In the genomic region with DNA sequence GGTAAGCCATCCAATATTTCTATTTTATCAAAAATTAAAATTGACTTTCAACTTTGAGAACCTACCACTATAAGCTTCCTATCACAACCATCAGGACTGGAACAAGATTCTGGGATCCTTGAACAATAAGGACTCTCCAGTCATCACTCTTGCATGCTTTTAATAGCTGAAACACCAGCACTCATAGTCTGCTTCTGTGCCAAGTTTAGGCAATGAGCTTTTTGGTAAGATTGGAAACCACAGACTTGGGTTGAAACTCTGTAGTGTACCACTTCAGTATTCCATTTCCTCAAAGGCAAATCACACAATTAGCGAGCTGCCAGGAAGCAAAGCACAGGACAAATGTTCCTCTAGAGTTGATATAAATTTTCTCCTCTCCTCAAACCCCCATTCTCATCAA, we compare ENCODE assay signal across 1 cellular context.
TF ChIP-seq lines count a peak whose summit lies in the region.

No MANE protein-coding gene starts in this region.

TF ChIP-seq in GM23338, 12 proteins besides CTCF, POLR2A, EP300 and RAD21 (continued from another document):
- TF ChIP-seq, protein P1, sequence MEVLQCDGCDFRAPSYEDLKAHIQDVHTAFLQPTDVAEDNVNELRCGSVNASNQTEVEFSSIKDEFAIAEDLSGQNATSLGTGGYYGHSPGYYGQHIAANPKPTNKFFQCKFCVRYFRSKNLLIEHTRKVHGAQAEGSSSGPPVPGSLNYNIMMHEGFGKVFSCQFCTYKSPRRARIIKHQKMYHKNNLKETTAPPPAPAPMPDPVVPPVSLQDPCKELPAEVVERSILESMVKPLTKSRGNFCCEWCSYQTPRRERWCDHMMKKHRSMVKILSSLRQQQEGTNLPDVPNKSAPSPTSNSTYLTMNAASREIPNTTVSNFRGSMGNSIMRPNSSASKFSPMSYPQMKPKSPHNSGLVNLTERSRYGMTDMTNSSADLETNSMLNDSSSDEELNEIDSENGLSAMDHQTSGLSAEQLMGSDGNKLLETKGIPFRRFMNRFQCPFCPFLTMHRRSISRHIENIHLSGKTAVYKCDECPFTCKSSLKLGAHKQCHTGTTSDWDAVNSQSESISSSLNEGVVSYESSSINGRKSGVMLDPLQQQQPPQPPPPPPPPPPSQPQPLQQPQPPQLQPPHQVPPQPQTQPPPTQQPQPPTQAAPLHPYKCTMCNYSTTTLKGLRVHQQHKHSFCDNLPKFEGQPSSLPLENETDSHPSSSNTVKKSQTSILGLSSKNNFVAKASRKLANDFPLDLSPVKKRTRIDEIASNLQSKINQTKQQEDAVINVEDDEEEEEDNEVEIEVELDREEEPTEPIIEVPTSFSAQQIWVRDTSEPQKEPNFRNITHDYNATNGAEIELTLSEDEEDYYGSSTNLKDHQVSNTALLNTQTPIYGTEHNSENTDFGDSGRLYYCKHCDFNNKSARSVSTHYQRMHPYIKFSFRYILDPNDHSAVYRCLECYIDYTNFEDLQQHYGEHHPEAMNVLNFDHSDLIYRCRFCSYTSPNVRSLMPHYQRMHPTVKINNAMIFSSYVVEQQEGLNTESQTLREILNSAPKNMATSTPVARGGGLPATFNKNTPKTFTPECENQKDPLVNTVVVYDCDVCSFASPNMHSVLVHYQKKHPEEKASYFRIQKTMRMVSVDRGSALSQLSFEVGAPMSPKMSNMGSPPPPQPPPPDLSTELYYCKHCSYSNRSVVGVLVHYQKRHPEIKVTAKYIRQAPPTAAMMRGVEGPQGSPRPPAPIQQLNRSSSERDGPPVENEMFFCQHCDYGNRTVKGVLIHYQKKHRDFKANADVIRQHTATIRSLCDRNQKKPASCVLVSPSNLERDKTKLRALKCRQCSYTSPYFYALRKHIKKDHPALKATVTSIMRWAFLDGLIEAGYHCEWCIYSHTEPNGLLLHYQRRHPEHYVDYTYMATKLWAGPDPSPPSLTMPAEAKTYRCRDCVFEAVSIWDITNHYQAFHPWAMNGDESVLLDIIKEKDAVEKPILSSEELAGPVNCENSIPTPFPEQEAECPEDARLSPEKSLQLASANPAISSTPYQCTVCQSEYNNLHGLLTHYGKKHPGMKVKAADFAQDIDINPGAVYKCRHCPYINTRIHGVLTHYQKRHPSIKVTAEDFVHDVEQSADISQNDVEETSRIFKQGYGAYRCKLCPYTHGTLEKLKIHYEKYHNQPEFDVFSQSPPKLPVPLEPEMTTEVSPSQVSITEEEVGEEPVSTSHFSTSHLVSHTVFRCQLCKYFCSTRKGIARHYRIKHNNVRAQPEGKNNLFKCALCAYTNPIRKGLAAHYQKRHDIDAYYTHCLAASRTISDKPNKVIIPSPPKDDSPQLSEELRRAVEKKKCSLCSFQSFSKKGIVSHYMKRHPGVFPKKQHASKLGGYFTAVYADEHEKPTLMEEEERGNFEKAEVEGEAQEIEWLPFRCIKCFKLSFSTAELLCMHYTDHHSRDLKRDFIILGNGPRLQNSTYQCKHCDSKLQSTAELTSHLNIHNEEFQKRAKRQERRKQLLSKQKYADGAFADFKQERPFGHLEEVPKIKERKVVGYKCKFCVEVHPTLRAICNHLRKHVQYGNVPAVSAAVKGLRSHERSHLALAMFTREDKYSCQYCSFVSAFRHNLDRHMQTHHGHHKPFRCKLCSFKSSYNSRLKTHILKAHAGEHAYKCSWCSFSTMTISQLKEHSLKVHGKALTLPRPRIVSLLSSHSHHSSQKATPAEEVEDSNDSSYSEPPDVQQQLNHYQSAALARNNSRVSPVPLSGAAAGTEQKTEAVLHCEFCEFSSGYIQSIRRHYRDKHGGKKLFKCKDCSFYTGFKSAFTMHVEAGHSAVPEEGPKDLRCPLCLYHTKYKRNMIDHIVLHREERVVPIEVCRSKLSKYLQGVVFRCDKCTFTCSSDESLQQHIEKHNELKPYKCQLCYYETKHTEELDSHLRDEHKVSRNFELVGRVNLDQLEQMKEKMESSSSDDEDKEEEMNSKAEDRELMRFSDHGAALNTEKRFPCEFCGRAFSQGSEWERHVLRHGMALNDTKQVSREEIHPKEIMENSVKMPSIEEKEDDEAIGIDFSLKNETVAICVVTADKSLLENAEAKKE (CRISPR knock-in tag; IDR thresholded peaks at IDR 0.05) = no peak
- TF ChIP-seq EZH2phosphoT487 (IDR thresholded peaks at IDR 0.05; ENCODE audit: unreplicated experiment) = no peak
- no peak for TF ChIP-seq EZH2 (IDR thresholded peaks at IDR 0.05; ENCODE audit: low read depth, unreplicated experiment)
- TF ChIP-seq CREB1 (CRISPR knock-in tag; IDR thresholded peaks at IDR 0.05; ENCODE audit: low read depth) = no peak
- TF ChIP-seq, protein P2, sequence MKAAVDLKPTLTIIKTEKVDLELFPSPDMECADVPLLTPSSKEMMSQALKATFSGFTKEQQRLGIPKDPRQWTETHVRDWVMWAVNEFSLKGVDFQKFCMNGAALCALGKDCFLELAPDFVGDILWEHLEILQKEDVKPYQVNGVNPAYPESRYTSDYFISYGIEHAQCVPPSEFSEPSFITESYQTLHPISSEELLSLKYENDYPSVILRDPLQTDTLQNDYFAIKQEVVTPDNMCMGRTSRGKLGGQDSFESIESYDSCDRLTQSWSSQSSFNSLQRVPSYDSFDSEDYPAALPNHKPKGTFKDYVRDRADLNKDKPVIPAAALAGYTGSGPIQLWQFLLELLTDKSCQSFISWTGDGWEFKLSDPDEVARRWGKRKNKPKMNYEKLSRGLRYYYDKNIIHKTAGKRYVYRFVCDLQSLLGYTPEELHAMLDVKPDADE (IDR thresholded peaks at IDR 0.05) = no peak
- TF ChIP-seq STAT1 (IDR thresholded peaks at IDR 0.05; ENCODE audit: unreplicated experiment) = no peak
- TF ChIP-seq JUNB (IDR thresholded peaks at IDR 0.05; ENCODE audit: unreplicated experiment) = no peak
